ENCODE assay signal across 15 cellular contexts in genomic region chr1:178388398-178389161, GRCh38.
A peak's percentile ranks its signal among the peaks of the same experiment; 100 is the strongest.
DNase-seq lines count a peak whose midpoint lies in the region; ATAC-seq and TF ChIP-seq lines count a peak whose summit lies in the region.
"Had no signal": no experiment of that assay in that cellular context is flagged by ENCODE, and none has a peak within 500 bp of the region (broad histone marks: within the 10 kb centered on the region; RNA-seq: fewer than 3 reads in every experiment).

No MANE protein-coding gene starts in this region.

- H3K9me3 ChIP-seq in tibial nerve: no peaks in the 10 kb centered on the region
- H3K9me3 ChIP-seq: gastrocnemius medialis had no signal

- no peaks in the 10 kb centered on the region for H3K4me1 Mint-ChIP-seq in stimulated activated memory B cell treated with anti-CD40 and anti-IgM and Interleukin-4, amounts not matched to agents 10 μg/mL and 1 μg/mL and 100 μg/mL, for 72 hours

- peaks cover 9% of the 10 kb centered on the region for H3K4me1 ChIP-seq in rectal smooth muscle tissue (ENCODE audit: control insufficient read depth, insufficient read depth, low read length)
- H3K4me1 ChIP-seq in tibial nerve: peaks cover 0 to 14% (median 0%) of the 10 kb centered on the region in 4 donors

- no peaks in the 10 kb centered on the region for H3K9me3 Mint-ChIP-seq in stimulated activated memory B cell treated with anti-CD40 and anti-IgM and Interleukin-4, amounts not matched to agents 10 μg/mL and 1 μg/mL and 100 μg/mL, for 72 hours
- H3K9me3 Mint-ChIP-seq: CD8-positive, alpha-beta T cell; dendritic cell treated with granulocyte-macrophage colony-stimulating factor and Interleukin-4, amounts not matched to agents 40 ng/mL and 50 ng/mL, for 4 days had no signal

- H3K27ac ChIP-seq in rectal smooth muscle tissue (ENCODE audit: low read depth, low read length): no peak overlapping the region
- peak overlapping the region in 1 of 4 donors; percentile 21 for H3K27ac ChIP-seq in tibial nerve
- H3K27ac ChIP-seq: gastrocnemius medialis, SK-N-MC had no signal

- peak; percentile 24 for DNase-seq in GM04504 (ENCODE audit: low read depth)
- peak; percentile 22 for DNase-seq in amniotic epithelial cell (ENCODE audit: low read depth)
- DNase-seq in foreskin fibroblast: peak; percentile 48 to 70
- no peak for DNase-seq in activated naive CD4-positive, alpha-beta T cell (lab: John Stamatoyannopoulos, UW)
- no peak for DNase-seq in tibial nerve (ENCODE audit: low spot score in 2 of 2)
- DNase-seq: CD8-positive, alpha-beta T cell; gastrocnemius medialis; MV-4-11; NCI-H2171 treated with DMSO at 0.1 percent for 48 hours had no signal

- H3K27me3 ChIP-seq in rectal smooth muscle tissue (ENCODE audit: control insufficient read depth, insufficient read depth, low read length) (no peaks in the 10 kb centered on the region), tibial nerve (no peaks in the 10 kb centered on the region)
- H3K27me3 ChIP-seq: gastrocnemius medialis had no signal

- no peak overlapping the region for H3K27ac Mint-ChIP-seq in stimulated activated memory B cell treated with anti-CD40 and anti-IgM and Interleukin-4, amounts not matched to agents 10 μg/mL and 1 μg/mL and 100 μg/mL, for 72 hours
- H3K27ac Mint-ChIP-seq: activated naive CD8-positive, alpha-beta T cell; CD8-positive, alpha-beta T cell; dendritic cell treated with granulocyte-macrophage colony-stimulating factor and Interleukin-4, amounts not matched to agents 40 ng/mL and 50 ng/mL, for 4 days had no signal

- H3K36me3 Mint-ChIP-seq in stimulated activated memory B cell treated with anti-CD40 and anti-IgM and Interleukin-4, amounts not matched to agents 10 μg/mL and 1 μg/mL and 100 μg/mL, for 72 hours: no peaks in the 10 kb centered on the region
- H3K36me3 Mint-ChIP-seq: activated naive CD8-positive, alpha-beta T cell; CD8-positive, alpha-beta T cell had no signal

- H3K27me3 Mint-ChIP-seq in stimulated activated memory B cell treated with anti-CD40 and anti-IgM and Interleukin-4, amounts not matched to agents 10 μg/mL and 1 μg/mL and 100 μg/mL, for 72 hours: no peaks in the 10 kb centered on the region
- H3K27me3 Mint-ChIP-seq: dendritic cell treated with granulocyte-macrophage colony-stimulating factor and Interleukin-4, amounts not matched to agents 40 ng/mL and 50 ng/mL, for 4 days had no signal

- H3K4me3 ChIP-seq in foreskin fibroblast (ENCODE audit: low read depth in 1 of 2, low read length in 2 of 2) (no peak overlapping the region), rectal smooth muscle tissue (ENCODE audit: low read length) (peak overlapping the region; percentile 31), tibial nerve (no peak overlapping the region)
- H3K4me3 ChIP-seq: SK-N-MC had no signal

- no peak for ATAC-seq in HG03439 (IDR thresholded peaks at IDR 0.05; ENCODE audit: unreplicated experiment)
- ATAC-seq in stimulated activated memory B cell treated with anti-CD40 and anti-IgM and Interleukin-4, amounts not matched to agents 10 μg/mL and 1 μg/mL and 100 μg/mL, for 72 hours: no peak
- ATAC-seq: CD8-positive, alpha-beta T cell; gastrocnemius medialis had no signal

- no peak overlapping the region for H3K4me3 Mint-ChIP-seq in stimulated activated memory B cell treated with anti-CD40 and anti-IgM and Interleukin-4, amounts not matched to agents 10 μg/mL and 1 μg/mL and 100 μg/mL, for 72 hours
- H3K4me3 Mint-ChIP-seq: activated naive CD8-positive, alpha-beta T cell; CD8-positive, alpha-beta T cell; dendritic cell treated with granulocyte-macrophage colony-stimulating factor and Interleukin-4, amounts not matched to agents 40 ng/mL and 50 ng/mL, for 4 days had no signal

- no peak for TF ChIP-seq EP300 in tibial nerve (IDR thresholded peaks at IDR 0.05)

- no peak for TF ChIP-seq CTCF in foreskin fibroblast (IDR thresholded peaks at IDR 0.05; ENCODE audit: low read depth, low read length)
- TF ChIP-seq CTCF in tibial nerve (IDR thresholded peaks at IDR 0.05): no peak

- 17 to 28% methylated on average over 6 of the region's 6 CpGs for WGBS in tibial nerve, 2 donors

- no peaks in the 10 kb centered on the region for H3K36me3 ChIP-seq in rectal smooth muscle tissue (ENCODE audit: control insufficient read depth, insufficient read depth, low read length)
- H3K36me3 ChIP-seq in tibial nerve: no peaks in the 10 kb centered on the region
- H3K36me3 ChIP-seq: gastrocnemius medialis had no signal

- H3K9ac ChIP-seq in rectal smooth muscle tissue (ENCODE audit: low read length): no peak overlapping the region

- no peak for TF ChIP-seq POLR2A in tibial nerve (IDR thresholded peaks at IDR 0.05)

Comparison
In these comparisons a context has a peak if more than half of its experiments do, and no peak if none do; other contexts are left out.
1. DNase-seq: peak in GM04504 (single experiment), amniotic epithelial cell (single experiment) and foreskin fibroblast (2 of 2); none in activated naive CD4-positive, alpha-beta T cell (0 of 4) and tibial nerve (0 of 2).